Comparison of ENCODE assay signal across 8 cellular contexts in genomic region chr9:35733109-35733541, GRCh38. TPM values are rescaled to one million over a fixed set of nuclear protein-coding genes. Genes with fewer than 3 reads are reported as not detected.
A peak's percentile ranks its signal among the peaks of the same experiment; 100 is the strongest.
DNase-seq lines count a peak whose midpoint lies in the region; ATAC-seq and TF ChIP-seq lines count a peak whose summit lies in the region.

No MANE protein-coding gene starts in this region.

- H3K27ac Mint-ChIP-seq in neural crest cell (ENCODE audit: unreplicated experiment) = peak overlapping the region; percentile 85

- peak overlapping the region; percentile 58; the same call in 1 of the 2 replicates for H2AFZ ChIP-seq in Karpas-422 (ENCODE audit: low read length)

- peak overlapping the region; percentile 93 for H3K4me3 ChIP-seq in Karpas-422 (ENCODE audit: low read length)

- no peaks in the 10 kb centered on the region; the same call in 1 of the 2 replicates for H4K20me1 ChIP-seq in Karpas-422 (ENCODE audit: insufficient read depth, low read depth, low read length)

- no peaks in the 10 kb centered on the region for H3K9me3 Mint-ChIP-seq in neural crest cell

- H3K27me3 Mint-ChIP-seq in neural crest cell (ENCODE audit: low read depth) = no peaks in the 10 kb centered on the region

- peak overlapping the region; percentile 99 for H3K4me3 Mint-ChIP-seq in neural crest cell

- peaks cover 3% of the 10 kb centered on the region for H3K36me3 Mint-ChIP-seq in neural crest cell (ENCODE audit: low read depth)

- peaks cover 50% of the 10 kb centered on the region for H3K4me1 ChIP-seq in Karpas-422 (ENCODE audit: low read length)

- H3K9me2 ChIP-seq in Karpas-422 (replicated peaks; ENCODE audit: insufficient read depth, low read length) = no peaks in the 10 kb centered on the region

- TF ChIP-seq CTCF in neural crest cell (conservative IDR thresholded peaks at IDR 0.05) = no peak

- peaks cover 17% of the 10 kb centered on the region; the same call in 1 of the 2 replicates for H3K36me3 ChIP-seq in Karpas-422 (ENCODE audit: insufficient read depth, low read length)

- H3K79me2 ChIP-seq in Karpas-422 (ENCODE audit: low read length) = peaks cover 45% of the 10 kb centered on the region

- peak overlapping the region; percentile 86 for H3K9ac ChIP-seq in Karpas-422 (ENCODE audit: low read length)

- peak overlapping the region; percentile 97 for H3K4me2 ChIP-seq in Karpas-422 (ENCODE audit: low read depth, low read length, poor library complexity, severe bottlenecking)

- ATAC-seq in SK-N-SH treated with all-trans-retinoic acid at 6 μM for 48 hours (peak; percentile 51), GM21423 (IDR thresholded peaks at IDR 0.05; ENCODE audit: unreplicated experiment) (no peak), GM19023 (IDR thresholded peaks at IDR 0.05; ENCODE audit: unreplicated experiment) (no peak)

- peak; percentile 25 for DNase-seq in SKM-1 (lab: John Stamatoyannopoulos, UW; ENCODE audit: unreplicated experiment)
- no peak for DNase-seq in SKM-1 treated with dmso at 0.1 percent for 144 hours (lab: John Stamatoyannopoulos, UW; ENCODE audit: unreplicated experiment)
- peak; percentile 81 for DNase-seq in Karpas-422
- peak; percentile 65 for DNase-seq in epithelial cell of prostate (ENCODE audit: low read depth, low spot score)
- DNase-seq in neural crest cell (ENCODE audit: low read depth, low spot score) = no peak

- H3K9me3 ChIP-seq in Karpas-422 (ENCODE audit: low read length) = no peaks in the 10 kb centered on the region

- peak overlapping the region; percentile 79 for H3K27ac ChIP-seq in Karpas-422 (ENCODE audit: low read length)
- peak overlapping the region; percentile 96 for H3K27ac ChIP-seq in epithelial cell of prostate

- H3K4me1 Mint-ChIP-seq in neural crest cell = peaks cover 23% of the 10 kb centered on the region

- no peaks in the 10 kb centered on the region for H3K27me3 ChIP-seq in Karpas-422 (ENCODE audit: low read length)

TF ChIP-seq in SK-N-SH treated with all-trans-retinoic acid at 6 μM for 48 hours, 23 proteins besides CTCF, POLR2A, EP300 and RAD21:
- TF ChIP-seq TCF4 (CRISPR knock-in tag; IDR thresholded peaks at IDR 0.05; ENCODE audit: borderline replicate concordance) (no peak), BACH2 (CRISPR knock-in tag; IDR thresholded peaks at IDR 0.05; ENCODE audit: borderline replicate concordance) (no peak), ESRRG (CRISPR knock-in tag; IDR thresholded peaks at IDR 0.05) (no peak), RARB (CRISPR knock-in tag; IDR thresholded peaks at IDR 0.05) (no peak), SNAI2 (CRISPR knock-in tag; IDR thresholded peaks at IDR 0.05) (no peak), ARNTL (CRISPR knock-in tag; IDR thresholded peaks at IDR 0.05; ENCODE audit: borderline replicate concordance, low read depth) (no peak)
- TF ChIP-seq, protein P1, sequence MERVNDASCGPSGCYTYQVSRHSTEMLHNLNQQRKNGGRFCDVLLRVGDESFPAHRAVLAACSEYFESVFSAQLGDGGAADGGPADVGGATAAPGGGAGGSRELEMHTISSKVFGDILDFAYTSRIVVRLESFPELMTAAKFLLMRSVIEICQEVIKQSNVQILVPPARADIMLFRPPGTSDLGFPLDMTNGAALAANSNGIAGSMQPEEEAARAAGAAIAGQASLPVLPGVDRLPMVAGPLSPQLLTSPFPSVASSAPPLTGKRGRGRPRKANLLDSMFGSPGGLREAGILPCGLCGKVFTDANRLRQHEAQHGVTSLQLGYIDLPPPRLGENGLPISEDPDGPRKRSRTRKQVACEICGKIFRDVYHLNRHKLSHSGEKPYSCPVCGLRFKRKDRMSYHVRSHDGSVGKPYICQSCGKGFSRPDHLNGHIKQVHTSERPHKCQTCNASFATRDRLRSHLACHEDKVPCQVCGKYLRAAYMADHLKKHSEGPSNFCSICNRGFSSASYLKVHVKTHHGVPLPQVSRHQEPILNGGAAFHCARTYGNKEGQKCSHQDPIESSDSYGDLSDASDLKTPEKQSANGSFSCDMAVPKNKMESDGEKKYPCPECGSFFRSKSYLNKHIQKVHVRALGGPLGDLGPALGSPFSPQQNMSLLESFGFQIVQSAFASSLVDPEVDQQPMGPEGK (CRISPR knock-in tag; IDR thresholded peaks at IDR 0.05; ENCODE audit: borderline replicate concordance) = no peak
- TF ChIP-seq, protein P2, sequence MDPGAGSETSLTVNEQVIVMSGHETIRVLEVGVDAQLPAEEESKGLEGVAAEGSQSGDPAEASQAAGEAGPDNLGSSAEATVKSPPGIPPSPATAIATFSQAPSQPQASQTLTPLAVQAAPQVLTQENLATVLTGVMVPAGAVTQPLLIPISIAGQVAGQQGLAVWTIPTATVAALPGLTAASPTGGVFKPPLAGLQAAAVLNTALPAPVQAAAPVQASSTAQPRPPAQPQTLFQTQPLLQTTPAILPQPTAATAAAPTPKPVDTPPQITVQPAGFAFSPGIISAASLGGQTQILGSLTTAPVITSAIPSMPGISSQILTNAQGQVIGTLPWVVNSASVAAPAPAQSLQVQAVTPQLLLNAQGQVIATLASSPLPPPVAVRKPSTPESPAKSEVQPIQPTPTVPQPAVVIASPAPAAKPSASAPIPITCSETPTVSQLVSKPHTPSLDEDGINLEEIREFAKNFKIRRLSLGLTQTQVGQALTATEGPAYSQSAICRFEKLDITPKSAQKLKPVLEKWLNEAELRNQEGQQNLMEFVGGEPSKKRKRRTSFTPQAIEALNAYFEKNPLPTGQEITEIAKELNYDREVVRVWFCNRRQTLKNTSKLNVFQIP (CRISPR knock-in tag; IDR thresholded peaks at IDR 0.05; ENCODE audit: borderline replicate concordance, low read depth) = no peak
- TF ChIP-seq, protein P3, sequence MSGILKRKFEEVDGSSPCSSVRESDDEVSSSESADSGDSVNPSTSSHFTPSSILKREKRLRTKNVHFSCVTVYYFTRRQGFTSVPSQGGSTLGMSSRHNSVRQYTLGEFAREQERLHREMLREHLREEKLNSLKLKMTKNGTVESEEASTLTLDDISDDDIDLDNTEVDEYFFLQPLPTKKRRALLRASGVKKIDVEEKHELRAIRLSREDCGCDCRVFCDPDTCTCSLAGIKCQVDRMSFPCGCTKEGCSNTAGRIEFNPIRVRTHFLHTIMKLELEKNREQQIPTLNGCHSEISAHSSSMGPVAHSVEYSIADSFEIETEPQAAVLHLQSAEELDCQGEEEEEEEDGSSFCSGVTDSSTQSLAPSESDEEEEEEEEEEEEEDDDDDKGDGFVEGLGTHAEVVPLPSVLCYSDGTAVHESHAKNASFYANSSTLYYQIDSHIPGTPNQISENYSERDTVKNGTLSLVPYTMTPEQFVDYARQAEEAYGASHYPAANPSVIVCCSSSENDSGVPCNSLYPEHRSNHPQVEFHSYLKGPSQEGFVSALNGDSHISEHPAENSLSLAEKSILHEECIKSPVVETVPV (CRISPR knock-in tag; IDR thresholded peaks at IDR 0.05) = no peak
TF ChIP-seq in SK-N-SH treated with all-trans-retinoic acid at 6 μM for 48 hours: peak in this region for 0.

RNA-seq across cellular contexts. Expression of gene CREB3, which starts 0.7 kb away (rescaled TPM):
- 10.8 and 17.1 TPM in 2 replicates for total RNA-seq in Karpas-422 (2014; rRNA removed; shearing (Covaris generic); ENCODE audit: low replicate concordance)
- 35.3 and 35.9 TPM in 2 replicates for total RNA-seq in neural crest cell

RNA-seq across cellular contexts. Expression of gene TLN1, which starts 1.1 kb away (rescaled TPM):
- 54.2 and 94.0 TPM in 2 replicates for total RNA-seq in Karpas-422 (2014; rRNA removed; shearing (Covaris generic); ENCODE audit: low replicate concordance)
- total RNA-seq in neural crest cell = 123 and 141 TPM in 2 replicates

RNA-seq across cellular contexts. Expression of gene GBA2, which starts 15.9 kb away (rescaled TPM):
- 54.9 and 74.2 TPM in 2 replicates for total RNA-seq in Karpas-422 (2014; rRNA removed; shearing (Covaris generic); ENCODE audit: low replicate concordance)
- 84.9 and 95.9 TPM in 2 replicates for total RNA-seq in neural crest cell

RNA-seq across cellular contexts. Expression of gene RGP1, which starts 16.0 kb away (rescaled TPM):
- 13.4 and 13.8 TPM in 2 replicates for total RNA-seq in Karpas-422 (2014; rRNA removed; shearing (Covaris generic); ENCODE audit: low replicate concordance)
- total RNA-seq in neural crest cell = 34.7 and 34.9 TPM in 2 replicates

RNA-seq across cellular contexts. Expression of gene MSMP, which starts 21.0 kb away (rescaled TPM):
- total RNA-seq in Karpas-422 (2014; rRNA removed; shearing (Covaris generic); ENCODE audit: low replicate concordance) = 1.1 and 4.2 TPM in 2 replicates
- not detected in 2 replicates for total RNA-seq in neural crest cell

Comparison
In these comparisons a context has a peak if more than half of its experiments do, and no peak if none do; other contexts are left out.
1. DNase-seq: peak in SKM-1 (single experiment), Karpas-422 (single experiment) and epithelial cell of prostate (single experiment); none in SKM-1 treated with dmso at 0.1 percent for 144 hours (single experiment) and neural crest cell (single experiment).